ENCODE assay signal across 24 cellular contexts in genomic region chr4:143539670-143540023, GRCh38. TPM values are rescaled to one million over a fixed set of nuclear protein-coding genes. Genes with fewer than 3 reads are reported as not detected.
DNase-seq lines count a peak whose midpoint lies in the region; ATAC-seq and TF ChIP-seq lines count a peak whose summit lies in the region.
"Had no signal": no experiment of that assay in that cellular context is flagged by ENCODE, and none has a peak within 500 bp of the region (broad histone marks: within the 10 kb centered on the region; RNA-seq: fewer than 3 reads in every experiment).

No MANE protein-coding gene starts in this region.

- no peak overlapping the region for H3K9ac ChIP-seq in endodermal cell (ENCODE audit: extremely low read depth, low read length, poor library complexity, severe bottlenecking)

- no peaks in the 10 kb centered on the region for H3K9me3 ChIP-seq in endodermal cell (ENCODE audit: control insufficient read depth, low read length)
- H3K9me3 ChIP-seq: HAP-1 had no signal

- H3K4me1 ChIP-seq in endodermal cell (ENCODE audit: control insufficient read depth, insufficient read depth, low read length) = no peaks in the 10 kb centered on the region
- H3K4me1 ChIP-seq: Caco-2, HAP-1 had no signal

- CTCF ChIA-PET in activated CD8-positive, alpha-beta memory T cell treated with anti-CD3 and anti-CD28 coated beads, Interleukin-2, amount 10 ng/mL, durations not matched to agents 7 days and 5 days (lab: Charles Lee) = no interaction called here

- DNase-seq in activated T-cell treated with anti-CD3 and anti-CD28 coated beads, Interleukin-2, amount 50 U/mL, for 48 hours = peak; percentile 34 to 40
- DNase-seq in activated T-cell treated with anti-CD3 and anti-CD28 coated beads, Interleukin-2, amount 50 U/mL, for 72 hours = no peak
- DNase-seq in activated naive CD8-positive, alpha-beta T cell treated with anti-CD3 and anti-CD28 coated beads, Interleukin-2, amount 50 U/mL, for 24 hours = no peak
- no peak for DNase-seq in endodermal cell
- no peak for DNase-seq in activated CD8-positive, alpha-beta memory T cell treated with anti-CD3 and anti-CD28 coated beads, Interleukin-2, amount 10 ng/mL, durations not matched to agents 7 days and 5 days
- DNase-seq in NCI-H1694 (lab: John Stamatoyannopoulos, UW) = no peak
- DNase-seq: Caco-2; CD4-positive, CD25-positive, alpha-beta regulatory T cell; DMS 273 treated with DMSO at 0.1 percent for 48 hours; DMS79 treated with DMSO at 0.1 percent for 48 hours; KBM-7; NCI-H1092 treated with DMSO at 0.1 percent for 48 hours; NCI-H1436 treated with DMSO at 0.1 percent for 48 hours; NCI-H2029 treated with DMSO at 0.1 percent for 48 hours; NCI-H226; NCI-H510A treated with DMSO at 0.1 percent for 48 hours; NCI-H748 treated with DMSO at 0.1 percent for 48 hours; NK-92 treated with Interleukin-12 subunit alpha and Interleukin-12 subunit beta, amount 100 ng/mL, for 24 hours; SIG-M5 had no signal

- H3K27me3 Mint-ChIP-seq in activated T-cell treated with anti-CD3 and anti-CD28 coated beads, Interleukin-2, amount 50 U/mL, for 72 hours (ENCODE audit: low read depth) = no peaks in the 10 kb centered on the region
- no peaks in the 10 kb centered on the region for H3K27me3 Mint-ChIP-seq in activated naive CD8-positive, alpha-beta T cell treated with anti-CD3 and anti-CD28 coated beads, Interleukin-2, amount 50 U/mL, for 24 hours
- no peaks in the 10 kb centered on the region for H3K27me3 Mint-ChIP-seq in endodermal cell (ENCODE audit: insufficient read depth)
- no peaks in the 10 kb centered on the region for H3K27me3 Mint-ChIP-seq in activated CD8-positive, alpha-beta memory T cell treated with anti-CD3 and anti-CD28 coated beads, Interleukin-2, amount 10 ng/mL, durations not matched to agents 7 days and 5 days
- H3K27me3 Mint-ChIP-seq: CD4-positive, CD25-positive, alpha-beta regulatory T cell had no signal

- H3K36me3 Mint-ChIP-seq in activated T-cell treated with anti-CD3 and anti-CD28 coated beads, Interleukin-2, amount 50 U/mL, for 72 hours (ENCODE audit: insufficient read depth in 2 of 2) = peaks cover 15 to 57% of the 10 kb centered on the region in 2 donors
- peaks cover 73% of the 10 kb centered on the region for H3K36me3 Mint-ChIP-seq in activated naive CD8-positive, alpha-beta T cell treated with anti-CD3 and anti-CD28 coated beads, Interleukin-2, amount 50 U/mL, for 24 hours (ENCODE audit: low read depth)
- H3K36me3 Mint-ChIP-seq in endodermal cell (ENCODE audit: low read depth) = peaks cover 77% of the 10 kb centered on the region
- peaks cover 72% of the 10 kb centered on the region for H3K36me3 Mint-ChIP-seq in activated CD8-positive, alpha-beta memory T cell treated with anti-CD3 and anti-CD28 coated beads, Interleukin-2, amount 10 ng/mL, durations not matched to agents 7 days and 5 days

- 93% methylated on average over 3 of the region's 3 CpGs; no CpG with 5 or more reads in 1 of the 2 experiments for WGBS in endodermal cell (ENCODE audit: insufficient coverage in 1 of 2, insufficient read length in 1 of 2), 2 experiments

- H3K27ac Mint-ChIP-seq in activated T-cell treated with anti-CD3 and anti-CD28 coated beads, Interleukin-2, amount 50 U/mL, for 72 hours = no peak overlapping the region
- H3K27ac Mint-ChIP-seq in activated naive CD8-positive, alpha-beta T cell treated with anti-CD3 and anti-CD28 coated beads, Interleukin-2, amount 50 U/mL, for 24 hours = peak overlapping the region; percentile 3
- H3K27ac Mint-ChIP-seq in endodermal cell = no peak overlapping the region
- no peak overlapping the region for H3K27ac Mint-ChIP-seq in activated CD8-positive, alpha-beta memory T cell treated with anti-CD3 and anti-CD28 coated beads, Interleukin-2, amount 10 ng/mL, durations not matched to agents 7 days and 5 days
- H3K27ac Mint-ChIP-seq: GM23338 had no signal

- peaks cover 23% of the 10 kb centered on the region for H3K4me1 Mint-ChIP-seq in activated T-cell treated with anti-CD3 and anti-CD28 coated beads, Interleukin-2, amount 50 U/mL, for 72 hours (ENCODE audit: low read depth)
- peaks cover 19% of the 10 kb centered on the region for H3K4me1 Mint-ChIP-seq in activated naive CD8-positive, alpha-beta T cell treated with anti-CD3 and anti-CD28 coated beads, Interleukin-2, amount 50 U/mL, for 24 hours
- no peaks in the 10 kb centered on the region for H3K4me1 Mint-ChIP-seq in endodermal cell
- H3K4me1 Mint-ChIP-seq in activated CD8-positive, alpha-beta memory T cell treated with anti-CD3 and anti-CD28 coated beads, Interleukin-2, amount 10 ng/mL, durations not matched to agents 7 days and 5 days = peaks cover 12% of the 10 kb centered on the region
- H3K4me1 Mint-ChIP-seq: GM23338 had no signal

- no peak overlapping the region for H3K27ac ChIP-seq in endodermal cell (ENCODE audit: low read depth, low read length)
- H3K27ac ChIP-seq: HL-60 had no signal

- no peaks in the 10 kb centered on the region for H3K27me3 ChIP-seq in endodermal cell (ENCODE audit: control insufficient read depth, insufficient read depth, low read length, poor library complexity, severe bottlenecking)

- no peak overlapping the region for H3K4me3 ChIP-seq in endodermal cell (ENCODE audit: low read length)
- H3K4me3 ChIP-seq: GM23338, HAP-1 had no signal

- no peak for TF ChIP-seq CTCF in endodermal cell (conservative IDR thresholded peaks at IDR 0.05)

- H3K4me3 Mint-ChIP-seq in activated T-cell treated with anti-CD3 and anti-CD28 coated beads, Interleukin-2, amount 50 U/mL, for 72 hours = no peak overlapping the region
- no peak overlapping the region for H3K4me3 Mint-ChIP-seq in activated naive CD8-positive, alpha-beta T cell treated with anti-CD3 and anti-CD28 coated beads, Interleukin-2, amount 50 U/mL, for 24 hours
- no peak overlapping the region for H3K4me3 Mint-ChIP-seq in endodermal cell
- no peak overlapping the region for H3K4me3 Mint-ChIP-seq in activated CD8-positive, alpha-beta memory T cell treated with anti-CD3 and anti-CD28 coated beads, Interleukin-2, amount 10 ng/mL, durations not matched to agents 7 days and 5 days
- H3K4me3 Mint-ChIP-seq: CD4-positive, CD25-positive, alpha-beta regulatory T cell; GM23338 had no signal

- peaks cover 95% of the 10 kb centered on the region for H3K36me3 ChIP-seq in endodermal cell (ENCODE audit: control insufficient read depth, insufficient read depth, low read length)

- no peak for ATAC-seq in activated T-cell treated with anti-CD3 and anti-CD28 coated beads, Interleukin-2, amount 50 U/mL, for 72 hours (replicated peaks in 1 of 2)
- ATAC-seq in GM18511 (IDR thresholded peaks at IDR 0.05; ENCODE audit: unreplicated experiment) (peak; percentile 19), HG02759 (IDR thresholded peaks at IDR 0.05; ENCODE audit: unreplicated experiment) (peak; percentile 10)
- ATAC-seq in activated naive CD8-positive, alpha-beta T cell treated with anti-CD3 and anti-CD28 coated beads, Interleukin-2, amount 50 U/mL, for 24 hours = no peak
- no peak for ATAC-seq in activated CD8-positive, alpha-beta memory T cell treated with anti-CD3 and anti-CD28 coated beads, Interleukin-2, amount 10 ng/mL, durations not matched to agents 7 days and 5 days
- ATAC-seq: GM23338 had no signal

- peaks cover 1 to 2% of the 10 kb centered on the region in 2 donors for H3K9me3 Mint-ChIP-seq in activated T-cell treated with anti-CD3 and anti-CD28 coated beads, Interleukin-2, amount 50 U/mL, for 72 hours
- peaks cover 10% of the 10 kb centered on the region for H3K9me3 Mint-ChIP-seq in activated naive CD8-positive, alpha-beta T cell treated with anti-CD3 and anti-CD28 coated beads, Interleukin-2, amount 50 U/mL, for 24 hours
- H3K9me3 Mint-ChIP-seq in endodermal cell = no peaks in the 10 kb centered on the region
- no peaks in the 10 kb centered on the region for H3K9me3 Mint-ChIP-seq in activated CD8-positive, alpha-beta memory T cell treated with anti-CD3 and anti-CD28 coated beads, Interleukin-2, amount 10 ng/mL, durations not matched to agents 7 days and 5 days (ENCODE audit: low read depth)
- H3K9me3 Mint-ChIP-seq: CD4-positive, CD25-positive, alpha-beta regulatory T cell; GM23338 had no signal

RNA-seq across cellular contexts. Expression of gene SMARCA5, which starts 26.1 kb away (rescaled TPM):
- 10 to 100 TPM; 52.6 to 59.1 TPM for total RNA-seq in activated T-cell treated with anti-CD3 and anti-CD28 coated beads, Interleukin-2, amount 50 U/mL, for 72 hours
- total RNA-seq in endodermal cell = 10 to 100 TPM; 91.0 to 95.4 TPM
- 89.5 TPM for polyA plus RNA-seq in endodermal cell (2013, experiment 1 of 2)
- 95.1 TPM for polyA plus RNA-seq in endodermal cell (2013, experiment 2 of 2)
- 10 to 100 TPM; 51.8 to 59.5 TPM for total RNA-seq in activated CD8-positive, alpha-beta memory T cell treated with anti-CD3 and anti-CD28 coated beads, Interleukin-2, amount 10 ng/mL, durations not matched to agents 7 days and 5 days

Comparison
In these comparisons a context has a peak if more than half of its experiments do, and no peak if none do; other contexts are left out.
1. DNase-seq: peak in activated T-cell treated with anti-CD3 and anti-CD28 coated beads, Interleukin-2, amount 50 U/mL, for 48 hours (2 of 2); none in activated T-cell treated with anti-CD3 and anti-CD28 coated beads, Interleukin-2, amount 50 U/mL, for 72 hours (0 of 2), activated naive CD8-positive, alpha-beta T cell treated with anti-CD3 and anti-CD28 coated beads, Interleukin-2, amount 50 U/mL, for 24 hours (single experiment), endodermal cell (single experiment), activated CD8-positive, alpha-beta memory T cell treated with anti-CD3 and anti-CD28 coated beads, Interleukin-2, amount 10 ng/mL, durations not matched to agents 7 days and 5 days (single experiment) and NCI-H1694 (single experiment).
2. ATAC-seq: peak in GM18511 (single experiment) and HG02759 (single experiment); none in activated T-cell treated with anti-CD3 and anti-CD28 coated beads, Interleukin-2, amount 50 U/mL, for 72 hours (0 of 2), activated naive CD8-positive, alpha-beta T cell treated with anti-CD3 and anti-CD28 coated beads, Interleukin-2, amount 50 U/mL, for 24 hours (single experiment) and activated CD8-positive, alpha-beta memory T cell treated with anti-CD3 and anti-CD28 coated beads, Interleukin-2, amount 10 ng/mL, durations not matched to agents 7 days and 5 days (single experiment).